In the genomic region with DNA sequence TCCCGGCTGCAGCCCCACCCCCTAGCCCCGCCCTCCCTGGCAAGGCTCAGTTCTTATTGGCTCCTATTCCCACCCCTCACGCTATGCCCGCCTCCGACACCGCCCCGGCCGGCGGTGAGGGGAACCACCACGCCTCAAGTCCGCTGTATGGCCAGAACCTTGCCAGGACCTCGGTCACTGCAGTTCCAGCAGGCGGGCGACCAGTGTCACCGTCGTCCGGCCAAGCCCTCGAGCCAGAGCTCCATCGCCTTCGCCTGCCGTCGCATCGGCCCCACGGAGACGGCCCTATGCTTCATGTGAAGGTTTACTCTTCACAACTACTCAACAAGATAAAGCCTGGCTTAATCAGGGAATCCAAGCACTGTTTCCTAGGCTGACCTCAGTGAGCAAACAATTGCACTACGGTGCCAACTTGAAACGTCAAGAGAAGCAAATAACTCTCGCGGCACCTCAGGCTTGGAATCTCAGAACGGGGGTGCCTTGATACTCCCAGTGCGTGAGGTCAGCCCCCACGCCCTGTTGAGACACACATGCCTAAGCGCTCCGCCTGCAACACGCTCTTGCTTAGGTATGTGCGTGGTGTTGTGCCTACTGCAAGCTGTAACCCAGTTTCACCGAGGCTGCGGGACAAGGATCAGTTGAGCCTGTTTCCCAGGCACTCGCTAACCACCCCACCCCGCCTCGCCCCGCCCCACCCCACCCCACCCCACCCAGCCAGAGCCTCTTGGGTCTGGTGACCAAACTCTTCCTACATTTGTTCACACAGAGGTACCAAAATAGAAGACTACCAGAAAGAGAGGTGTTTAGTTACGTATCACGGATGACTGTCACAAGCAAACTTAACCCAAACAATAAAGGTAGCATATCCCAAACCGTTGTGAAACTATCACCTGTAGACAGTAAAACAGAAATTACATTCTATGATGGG, we compare ENCODE assay signal across 8 cellular contexts. TPM values are rescaled to one million over a fixed set of nuclear protein-coding genes. Genes with fewer than 3 reads are reported as not detected.
DNase-seq lines count a peak whose midpoint lies in the region; ATAC-seq, FAIRE-seq and TF ChIP-seq lines count a peak whose summit lies in the region.

No MANE protein-coding gene starts in this region.

- H3K4me1 Mint-ChIP-seq in dendritic cell treated with granulocyte-macrophage colony-stimulating factor and Interleukin-4, amounts not matched to agents 40 ng/mL and 50 ng/mL, for 4 days (ENCODE audit: low read depth), result no peaks in the 10 kb centered on the region

- DNase-seq in AG04450 (ENCODE audit: low read depth, low spot score), result peak; percentile 45
- peak; percentile 69 for DNase-seq in NCI-H510A (lab: John Stamatoyannopoulos, UW)
- peak; percentile 86 for DNase-seq in activated CD4-positive, alpha-beta T cell treated with anti-CD3 and anti-CD28 coated beads, Interleukin-2, amount 50 U/mL, for 1 hour
- peak; percentile 81 for DNase-seq in HepG2 (ENCODE audit: low spot score)
- DNase-seq in stimulated activated CD4-positive, alpha-beta T cell treated with anti-CD3 and anti-CD28 coated beads, Interleukin-2, amount 100 ng/mL, for 24 hours, result peak; percentile 87 to 89

- H3K36me3 Mint-ChIP-seq in dendritic cell treated with granulocyte-macrophage colony-stimulating factor and Interleukin-4, amounts not matched to agents 40 ng/mL and 50 ng/mL, for 4 days (ENCODE audit: low read depth), result no peaks in the 10 kb centered on the region

- H3K27me3 ChIP-seq in AG04450 (ENCODE audit: control insufficient read depth, insufficient read depth, low read length) (peaks cover 2% of the 10 kb centered on the region), HepG2 (ENCODE audit: control insufficient read depth in 1 of 2, insufficient read depth in 2 of 2, low read length in 2 of 2) (peaks cover 0 to 24% of the 10 kb centered on the region in 2 experiments; a peak in 1 of 5 replicates)

- peak overlapping the region; percentile 81 for H3K4me3 ChIP-seq in AG04450 (ENCODE audit: low read depth, low read length)
- H3K4me3 ChIP-seq in HepG2 (replicated peaks in 1 of 3; ENCODE audit: insufficient read depth in 1 of 3, low read depth in 2 of 3, low read length in 3 of 3), result peak overlapping the region; percentile 53 to 80 (median 65)

- 15% methylated on average over 8 of the region's 45 CpGs for WGBS in HepG2 (ENCODE audit: low lambda C conversion rate)

- TF ChIP-seq POLR2A in HepG2 (IDR thresholded peaks at IDR 0.05; ENCODE audit: insufficient read depth in 1 of 2, low read depth in 2 of 2, low read length in 2 of 2), result peak in 1 of 2 experiments; percentile 34; a peak in 1 of 4 replicates

- H3K9me3 Mint-ChIP-seq in dendritic cell treated with granulocyte-macrophage colony-stimulating factor and Interleukin-4, amounts not matched to agents 40 ng/mL and 50 ng/mL, for 4 days, result no peaks in the 10 kb centered on the region

- POLR2A ChIA-PET in AG04450 (lab: Yijun Ruan, JAX) (interaction anchor here (1.0 kb wide), 1 partner anchor 159 kb away, joined by 3 read pairs; the partner anchor contains the start of gene TRIM33), HepG2 (lab: Yijun Ruan, JAX) (interaction anchor here (0.7 to 1.7 kb wide), 3 partner anchors 46 to 111 kb away, joined by 4 to 8 read pairs (median 4); partner anchors contain the start of genes NRAS and SIKE1)

- TF ChIP-seq CTCF in AG04450 (IDR thresholded peaks at IDR 0.05; ENCODE audit: low read depth, low read length) (no peak; the same call in 1 of the 2 replicates), HepG2 (CRISPR knock-in tag; IDR thresholded peaks at IDR 0.05) (peak; percentile 23; the same call in 1 of the 2 replicates)

- H3K27ac Mint-ChIP-seq in dendritic cell treated with granulocyte-macrophage colony-stimulating factor and Interleukin-4, amounts not matched to agents 40 ng/mL and 50 ng/mL, for 4 days, result peak overlapping the region; percentile 45

- no peaks in the 10 kb centered on the region for H4K20me1 ChIP-seq in HepG2 (ENCODE audit: insufficient read depth, low read length)

- H3K9me3 ChIP-seq in AG04450 (ENCODE audit: control insufficient read depth, insufficient read depth, low read length), result no peaks in the 10 kb centered on the region
- no peaks in the 10 kb centered on the region for H3K9me3 ChIP-seq in HepG2 (ENCODE audit: low read length)

- intact Hi-C loops in dendritic cell treated with granulocyte-macrophage colony-stimulating factor and Interleukin-4, amounts not matched to agents 40 ng/mL and 50 ng/mL, for 4 days (cut with micrococcal nuclease), result loop anchor here (2.0 to 5.0 kb wide), 2 partner anchors 88 to 324 kb away; partner anchors contain the start of gene BCAS2
- intact Hi-C loops in HepG2 (cut with micrococcal nuclease; ENCODE audit: unreplicated experiment), result loop anchor here (2.0 kb wide), 1 partner anchor 324 kb away; no protein-coding TSS in a partner anchor

- H3K4me2 ChIP-seq in HepG2 (ENCODE audit: low read depth, low read length), result peak overlapping the region; percentile 99

- no peak overlapping the region for H3K9ac ChIP-seq in HepG2 (ENCODE audit: insufficient read depth, low read depth, low read length)

- peak overlapping the region; percentile 81 for H3K4me3 Mint-ChIP-seq in dendritic cell treated with granulocyte-macrophage colony-stimulating factor and Interleukin-4, amounts not matched to agents 40 ng/mL and 50 ng/mL, for 4 days

- in situ Hi-C loops in HepG2 (cut with HindIII; ENCODE audit: extremely low pct_ligation_motif_present, low pct_unique_long_range_greater_than_20kb), result no loop called here

- TF ChIP-seq EP300 in HepG2 (IDR thresholded peaks at IDR 0.05; ENCODE audit: low read depth in 2 of 2, low read length in 2 of 2) (no peak), HepG2 (CRISPR knock-in tag; IDR thresholded peaks at IDR 0.05; ENCODE audit: borderline replicate concordance) (no peak)

- H3K27ac ChIP-seq in AG04450 (ENCODE audit: low read depth, low read length), result peak overlapping the region; percentile 39
- H3K27ac ChIP-seq in HepG2 (ENCODE audit: extremely low read length, insufficient read depth, low read length), result no peak overlapping the region

- FAIRE-seq in HepG2 (lab: Jason Lieb, UNC), result no peak

- H3K79me2 ChIP-seq in HepG2 (ENCODE audit: insufficient read depth, low read length), result no peaks in the 10 kb centered on the region

- CTCF ChIA-PET in AG04450 (lab: Charles Lee) (interaction anchor here (0.7 to 5.4 kb wide), 4 partner anchors 10 to 323 kb away, joined by 3 to 25 read pairs (median 3); no protein-coding TSS in a partner anchor), HepG2 (lab: Yijun Ruan, JAX; ENCODE audit: low intra/inter-chr PET ratio, low total read pairs) (interaction anchor here (2.9 kb wide), 1 partner anchor 324 kb away, joined by 12 read pairs; no protein-coding TSS in a partner anchor)

- peak overlapping the region; percentile 74 for H2AFZ ChIP-seq in HepG2 (ENCODE audit: low read length)

- H3K27me3 Mint-ChIP-seq in dendritic cell treated with granulocyte-macrophage colony-stimulating factor and Interleukin-4, amounts not matched to agents 40 ng/mL and 50 ng/mL, for 4 days, result peaks cover 36% of the 10 kb centered on the region

- no peak for TF ChIP-seq RAD21 in HepG2 (CRISPR knock-in tag; IDR thresholded peaks at IDR 0.05)

- no TSS peak for BruUV-seq in HepG2 (replicated peaks; lab: Mats Ljungman, UMichigan)

- ATAC-seq in GM18868 (IDR thresholded peaks at IDR 0.05; ENCODE audit: unreplicated experiment), result peak; percentile 98
- ATAC-seq in HG03103 (IDR thresholded peaks at IDR 0.05; ENCODE audit: low read depth, unreplicated experiment), result peak; percentile 97
- peak; percentile 99 for ATAC-seq in HepG2

- H3K4me1 ChIP-seq in HepG2 (ENCODE audit: insufficient read depth, low read length), result peaks cover 17% of the 10 kb centered on the region

- no peaks in the 10 kb centered on the region for H3K36me3 ChIP-seq in HepG2 (replicated peaks in 1 of 2; ENCODE audit: control insufficient read depth in 1 of 2, insufficient read depth in 2 of 2, low read length in 2 of 2)

RNA-seq across cellular contexts. Expression of gene DENND2C, which starts 0.5 kb away (rescaled TPM):
- polyA plus RNA-seq in AG04450 (2011; rRNA removed) (0.43 and 0.64 TPM in 2 replicates), HepG2 (2011; rRNA removed) (0.07 and 0.08 TPM in 2 replicates)
- 0.74 and 0.83 TPM in 2 replicates for polyA minus RNA-seq in AG04450 (2011; rRNA and poly(A)+ RNA removed)
- 0.25 and 0.33 TPM in 2 replicates for total RNA-seq in HepG2 (2016; rRNA removed; fragmentation: Illumina TruSeq; extraction: Trizol)
- total RNA-seq in HepG2 (2016; cell fraction: cytosol; rRNA removed; fragmentation: Illumina TruSeq; extraction: Trizol; ENCODE audit: low read depth), result 0.09 TPM in 1 of 2 replicates, not detected in the other
- total RNA-seq in HepG2 (2016; cell fraction: insoluble cytoplasmic fraction; rRNA removed; fragmentation: Illumina TruSeq; extraction: Trizol), result 0.26 and 0.28 TPM in 2 replicates
- 0.14 and 0.19 TPM in 2 replicates for total RNA-seq in HepG2 (2016; cell fraction: membrane; rRNA removed; fragmentation: Illumina TruSeq; extraction: Trizol)
- total RNA-seq in HepG2 (2016; cell fraction: nucleus; rRNA removed; fragmentation: Illumina TruSeq; extraction: Trizol), result 0.13 and 0.34 TPM in 2 replicates
- polyA plus RNA-seq in HepG2 (2011; cell fraction: cytosol; rRNA removed), result 0.08 TPM in 2 replicates
- polyA plus RNA-seq in HepG2 (2011; cell fraction: nucleus; rRNA removed), result 0.10 and 0.13 TPM in 2 replicates
- 0.11 and 0.32 TPM in 2 replicates for polyA plus RNA-seq in HepG2 (2012)
- polyA plus RNA-seq in HepG2 (2016; cell fraction: cytosol; fragmentation: Illumina TruSeq; extraction: Trizol; ENCODE audit: low read depth), result not detected in 2 replicates
- 0.10 and 0.14 TPM in 2 replicates for polyA plus RNA-seq in HepG2 (2016; cell fraction: insoluble cytoplasmic fraction; fragmentation: Illumina TruSeq; extraction: Trizol; ENCODE audit: low read depth)
- 0.09 and 0.16 TPM in 2 replicates for polyA plus RNA-seq in HepG2 (2016; cell fraction: membrane; fragmentation: Illumina TruSeq; extraction: Trizol; ENCODE audit: low read depth)
- polyA plus RNA-seq in HepG2 (2016; cell fraction: nucleus; fragmentation: Illumina TruSeq; extraction: Trizol; ENCODE audit: insufficient read depth, low read depth), result 0.22 and 0.60 TPM in 2 replicates
- 0.20 and 3.4 TPM in 2 replicates for polyA minus RNA-seq in HepG2 (2011; rRNA and poly(A)+ RNA removed; ENCODE audit: low replicate concordance)
- 0.20 TPM in 1 of 2 replicates, not detected in the other for polyA minus RNA-seq in HepG2 (2011; cell fraction: cytosol; rRNA and poly(A)+ RNA removed)
- 0.12 and 0.26 TPM in 2 replicates for polyA minus RNA-seq in HepG2 (2011; cell fraction: nucleus; rRNA and poly(A)+ RNA removed)

RNA-seq across cellular contexts. Expression of gene AMPD1, which starts 25.0 kb away (rescaled TPM):
- polyA plus RNA-seq in AG04450 (2011; rRNA removed) (not detected in 2 replicates), HepG2 (2011; rRNA removed) (not detected in 2 replicates)
- polyA minus RNA-seq in AG04450 (2011; rRNA and poly(A)+ RNA removed), result not detected in 2 replicates
- total RNA-seq in HepG2 (2016; rRNA removed; fragmentation: Illumina TruSeq; extraction: Trizol), result not detected in 2 replicates
- total RNA-seq in HepG2 (2016; cell fraction: cytosol; rRNA removed; fragmentation: Illumina TruSeq; extraction: Trizol; ENCODE audit: low read depth), result not detected in 2 replicates
- not detected in 2 replicates for total RNA-seq in HepG2 (2016; cell fraction: insoluble cytoplasmic fraction; rRNA removed; fragmentation: Illumina TruSeq; extraction: Trizol)
- total RNA-seq in HepG2 (2016; cell fraction: membrane; rRNA removed; fragmentation: Illumina TruSeq; extraction: Trizol), result not detected in 2 replicates
- total RNA-seq in HepG2 (2016; cell fraction: nucleus; rRNA removed; fragmentation: Illumina TruSeq; extraction: Trizol), result not detected in 2 replicates
- not detected in 2 replicates for polyA plus RNA-seq in HepG2 (2011; cell fraction: cytosol; rRNA removed)
- not detected in 2 replicates for polyA plus RNA-seq in HepG2 (2011; cell fraction: nucleus; rRNA removed)
- polyA plus RNA-seq in HepG2 (2012), result not detected in 2 replicates
- not detected in 2 replicates for polyA plus RNA-seq in HepG2 (2016; cell fraction: cytosol; fragmentation: Illumina TruSeq; extraction: Trizol; ENCODE audit: low read depth)
- polyA plus RNA-seq in HepG2 (2016; cell fraction: insoluble cytoplasmic fraction; fragmentation: Illumina TruSeq; extraction: Trizol; ENCODE audit: low read depth), result not detected in 2 replicates
- polyA plus RNA-seq in HepG2 (2016; cell fraction: membrane; fragmentation: Illumina TruSeq; extraction: Trizol; ENCODE audit: low read depth), result not detected in 2 replicates
- not detected in 2 replicates for polyA plus RNA-seq in HepG2 (2016; cell fraction: nucleus; fragmentation: Illumina TruSeq; extraction: Trizol; ENCODE audit: insufficient read depth, low read depth)
- 0.33 TPM in 1 of 2 replicates, not detected in the other for polyA minus RNA-seq in HepG2 (2011; rRNA and poly(A)+ RNA removed; ENCODE audit: low replicate concordance)
- polyA minus RNA-seq in HepG2 (2011; cell fraction: cytosol; rRNA and poly(A)+ RNA removed), result not detected in 2 replicates
- polyA minus RNA-seq in HepG2 (2011; cell fraction: nucleus; rRNA and poly(A)+ RNA removed), result not detected in 2 replicates

RNA-seq across cellular contexts. Expression of gene NRAS, which starts 46.2 kb away (rescaled TPM):
- polyA plus RNA-seq in AG04450 (2011; rRNA removed), result 50.7 and 69.8 TPM in 2 replicates
- polyA minus RNA-seq in AG04450 (2011; rRNA and poly(A)+ RNA removed), result 37.0 and 57.5 TPM in 2 replicates
- total RNA-seq in HepG2 (2016; rRNA removed; fragmentation: Illumina TruSeq; extraction: Trizol), result 58.8 and 96.2 TPM in 2 replicates
- total RNA-seq in HepG2 (2016; cell fraction: cytosol; rRNA removed; fragmentation: Illumina TruSeq; extraction: Trizol; ENCODE audit: low read depth), result 8.6 and 9.7 TPM in 2 replicates
- 58.1 and 100 TPM in 2 replicates for total RNA-seq in HepG2 (2016; cell fraction: insoluble cytoplasmic fraction; rRNA removed; fragmentation: Illumina TruSeq; extraction: Trizol)
- 44.9 and 45.2 TPM in 2 replicates for total RNA-seq in HepG2 (2016; cell fraction: membrane; rRNA removed; fragmentation: Illumina TruSeq; extraction: Trizol)
- total RNA-seq in HepG2 (2016; cell fraction: nucleus; rRNA removed; fragmentation: Illumina TruSeq; extraction: Trizol), result 26.3 and 29.5 TPM in 2 replicates
- 26.9 and 38.6 TPM in 2 replicates for polyA plus RNA-seq in HepG2 (2011; rRNA removed)
- 16.4 and 26.5 TPM in 2 replicates for polyA plus RNA-seq in HepG2 (2011; cell fraction: cytosol; rRNA removed)
- 5.8 and 7.9 TPM in 2 replicates for polyA plus RNA-seq in HepG2 (2011; cell fraction: nucleus; rRNA removed)
- polyA plus RNA-seq in HepG2 (2012), result 27.6 and 33.3 TPM in 2 replicates
- polyA plus RNA-seq in HepG2 (2016; cell fraction: cytosol; fragmentation: Illumina TruSeq; extraction: Trizol; ENCODE audit: low read depth), result 7.5 and 9.2 TPM in 2 replicates
- 91.0 and 103 TPM in 2 replicates for polyA plus RNA-seq in HepG2 (2016; cell fraction: insoluble cytoplasmic fraction; fragmentation: Illumina TruSeq; extraction: Trizol; ENCODE audit: low read depth)
- 30.3 and 31.9 TPM in 2 replicates for polyA plus RNA-seq in HepG2 (2016; cell fraction: membrane; fragmentation: Illumina TruSeq; extraction: Trizol; ENCODE audit: low read depth)
- 33.7 and 34.2 TPM in 2 replicates for polyA plus RNA-seq in HepG2 (2016; cell fraction: nucleus; fragmentation: Illumina TruSeq; extraction: Trizol; ENCODE audit: insufficient read depth, low read depth)
- 19.6 and 37.8 TPM in 2 replicates for polyA minus RNA-seq in HepG2 (2011; rRNA and poly(A)+ RNA removed; ENCODE audit: low replicate concordance)
- 37.4 and 37.5 TPM in 2 replicates for polyA minus RNA-seq in HepG2 (2011; cell fraction: cytosol; rRNA and poly(A)+ RNA removed)
- polyA minus RNA-seq in HepG2 (2011; cell fraction: nucleus; rRNA and poly(A)+ RNA removed), result 24.2 and 29.1 TPM in 2 replicates
